5 cellular contexts compared by ENCODE assay signal in the genomic region with DNA sequence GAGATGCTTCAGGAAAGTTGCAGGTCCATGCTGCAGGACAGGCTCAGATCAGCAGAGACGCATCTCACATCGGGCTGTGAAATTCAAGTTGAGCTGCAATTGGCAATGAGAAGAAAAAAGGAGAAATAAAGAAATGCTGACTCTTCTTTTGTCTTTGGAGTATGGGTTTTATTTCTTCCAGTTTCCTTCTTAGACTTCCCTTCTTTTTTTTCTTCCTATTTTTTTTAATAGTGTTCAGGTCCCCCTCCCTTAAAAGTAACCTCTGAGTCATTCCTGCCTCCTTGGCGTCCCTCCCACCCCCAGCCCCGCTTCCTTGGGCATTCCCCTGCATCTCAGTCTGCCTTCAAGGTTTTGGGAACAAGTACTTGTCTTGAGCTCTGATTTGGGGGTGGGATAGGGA. TPM values are rescaled to one million over a fixed set of nuclear protein-coding genes. Genes with fewer than 3 reads are reported as not detected.
"Had no signal": no experiment of that assay in that cellular context is flagged by ENCODE, and none has a peak within 500 bp of the region (broad histone marks: within the 10 kb centered on the region; RNA-seq: fewer than 3 reads in every experiment).

No MANE protein-coding gene starts in this region.

RNA-seq across cellular contexts. Expression of a gene that starts 9.3 kb away (rescaled TPM):
- total RNA-seq: activated CD8-positive, alpha-beta T cell treated with anti-CD3 and anti-CD28 coated beads for 36 hours; activated naive CD8-positive, alpha-beta T cell treated with anti-CD3 and anti-CD28 coated beads for 36 hours; activated T-cell treated with anti-CD3 and anti-CD28 coated beads, Interleukin-2, amount 50 U/mL, for 72 hours; activated T-helper 2 cell treated with anti-CD3 and anti-CD28 coated beads, Interferon-gamma antibody, Interleukin-2, Interleukin-4, amounts not matched to agents 10 μg/mL and 5 μg/mL and 100 μg/mL, durations not matched to agents 14 hours and 24 hours and 36 hours; SK-MEL-5 had no signal

RNA-seq across cellular contexts. Expression of a gene that starts 14.5 kb away (rescaled TPM):
- total RNA-seq: activated CD8-positive, alpha-beta T cell treated with anti-CD3 and anti-CD28 coated beads for 36 hours; activated naive CD8-positive, alpha-beta T cell treated with anti-CD3 and anti-CD28 coated beads for 36 hours; SK-MEL-5 had no signal

RNA-seq across cellular contexts. Expression of a gene that starts 29.0 kb away (rescaled TPM):
- total RNA-seq: activated CD8-positive, alpha-beta T cell treated with anti-CD3 and anti-CD28 coated beads for 36 hours; activated naive CD8-positive, alpha-beta T cell treated with anti-CD3 and anti-CD28 coated beads for 36 hours; activated T-cell treated with anti-CD3 and anti-CD28 coated beads, Interleukin-2, amount 50 U/mL, for 72 hours; activated T-helper 2 cell treated with anti-CD3 and anti-CD28 coated beads, Interferon-gamma antibody, Interleukin-2, Interleukin-4, amounts not matched to agents 10 μg/mL and 5 μg/mL and 100 μg/mL, durations not matched to agents 14 hours and 24 hours and 36 hours had no signal

RNA-seq across cellular contexts. Expression of a gene that starts 41.4 kb away (rescaled TPM):
- total RNA-seq: activated CD8-positive, alpha-beta T cell treated with anti-CD3 and anti-CD28 coated beads for 36 hours; activated naive CD8-positive, alpha-beta T cell treated with anti-CD3 and anti-CD28 coated beads for 36 hours; activated T-cell treated with anti-CD3 and anti-CD28 coated beads, Interleukin-2, amount 50 U/mL, for 72 hours; activated T-helper 2 cell treated with anti-CD3 and anti-CD28 coated beads, Interferon-gamma antibody, Interleukin-2, Interleukin-4, amounts not matched to agents 10 μg/mL and 5 μg/mL and 100 μg/mL, durations not matched to agents 14 hours and 24 hours and 36 hours; SK-MEL-5 had no signal

RNA-seq across cellular contexts. Expression of a gene that starts 48.8 kb away (rescaled TPM):
- total RNA-seq: activated CD8-positive, alpha-beta T cell treated with anti-CD3 and anti-CD28 coated beads for 36 hours; activated naive CD8-positive, alpha-beta T cell treated with anti-CD3 and anti-CD28 coated beads for 36 hours had no signal
